1 cellular context compared by ENCODE assay signal in the genomic region with DNA sequence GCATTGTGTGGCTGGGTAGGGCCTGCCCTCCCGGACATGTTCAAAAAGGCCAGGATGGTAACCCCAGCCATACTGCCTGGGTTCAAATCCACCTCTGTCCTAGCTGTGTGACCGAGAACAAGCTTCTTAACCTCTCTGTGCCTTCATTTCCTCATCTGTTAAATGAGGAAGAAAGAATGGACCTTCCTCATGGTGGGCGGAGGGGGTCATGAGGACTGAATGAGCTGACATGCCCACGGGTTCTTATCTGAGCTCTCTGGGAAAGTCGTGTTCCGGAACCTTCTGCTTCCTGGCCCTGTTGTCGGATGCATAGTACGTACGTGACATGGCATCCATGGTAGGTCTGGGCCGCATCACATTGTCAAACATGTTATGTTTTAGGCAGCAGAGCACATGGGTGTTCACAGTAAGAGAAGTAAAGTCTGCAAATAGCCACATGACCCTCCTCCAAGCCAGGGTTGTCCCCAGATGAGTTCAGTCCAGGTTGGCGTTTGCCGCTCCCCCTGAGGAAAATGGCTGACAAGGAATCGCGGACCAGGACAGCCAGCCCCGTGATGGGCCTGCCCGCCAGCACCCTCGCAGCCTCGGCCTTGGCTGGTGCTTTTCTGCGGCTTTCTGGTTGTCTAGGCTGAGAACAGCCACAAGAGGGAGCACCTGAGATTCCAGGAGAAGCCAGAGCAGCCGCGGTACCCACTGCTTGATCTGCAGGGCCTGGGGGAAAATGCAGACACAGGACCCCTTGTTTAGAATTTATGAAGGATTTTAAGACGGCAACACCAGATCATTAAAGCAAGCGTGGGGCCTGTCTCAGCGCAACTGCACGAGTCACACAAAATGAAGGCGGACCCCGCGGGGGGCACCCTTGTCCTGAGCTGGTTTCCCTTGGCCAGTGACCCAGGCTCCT.
A peak's percentile ranks its signal among the peaks of the same experiment; 100 is the strongest.
TF ChIP-seq lines count a peak whose summit lies in the region.

No MANE protein-coding gene starts in this region.

TF ChIP-seq in HepG2, 621 proteins besides CTCF, POLR2A, EP300 and RAD21 (continued from another document and continues in another):
- TF ChIP-seq, protein P1, sequence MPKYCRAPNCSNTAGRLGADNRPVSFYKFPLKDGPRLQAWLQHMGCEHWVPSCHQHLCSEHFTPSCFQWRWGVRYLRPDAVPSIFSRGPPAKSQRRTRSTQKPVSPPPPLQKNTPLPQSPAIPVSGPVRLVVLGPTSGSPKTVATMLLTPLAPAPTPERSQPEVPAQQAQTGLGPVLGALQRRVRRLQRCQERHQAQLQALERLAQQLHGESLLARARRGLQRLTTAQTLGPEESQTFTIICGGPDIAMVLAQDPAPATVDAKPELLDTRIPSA (CRISPR knock-in tag; IDR thresholded peaks at IDR 0.05; ENCODE audit: borderline replicate concordance): no peak
- TF ChIP-seq ZFP90 (CRISPR knock-in tag; IDR thresholded peaks at IDR 0.05; ENCODE audit: borderline replicate concordance): no peak
- TF ChIP-seq ZNF432 (CRISPR knock-in tag; IDR thresholded peaks at IDR 0.05; ENCODE audit: borderline replicate concordance): no peak
- no peak for TF ChIP-seq EEA1 (CRISPR knock-in tag; IDR thresholded peaks at IDR 0.05; ENCODE audit: borderline replicate concordance)
- no peak for TF ChIP-seq AGO1 (IDR thresholded peaks at IDR 0.05; ENCODE audit: low read depth, low read length, poor library complexity, severe bottlenecking)
- TF ChIP-seq, protein P2, sequence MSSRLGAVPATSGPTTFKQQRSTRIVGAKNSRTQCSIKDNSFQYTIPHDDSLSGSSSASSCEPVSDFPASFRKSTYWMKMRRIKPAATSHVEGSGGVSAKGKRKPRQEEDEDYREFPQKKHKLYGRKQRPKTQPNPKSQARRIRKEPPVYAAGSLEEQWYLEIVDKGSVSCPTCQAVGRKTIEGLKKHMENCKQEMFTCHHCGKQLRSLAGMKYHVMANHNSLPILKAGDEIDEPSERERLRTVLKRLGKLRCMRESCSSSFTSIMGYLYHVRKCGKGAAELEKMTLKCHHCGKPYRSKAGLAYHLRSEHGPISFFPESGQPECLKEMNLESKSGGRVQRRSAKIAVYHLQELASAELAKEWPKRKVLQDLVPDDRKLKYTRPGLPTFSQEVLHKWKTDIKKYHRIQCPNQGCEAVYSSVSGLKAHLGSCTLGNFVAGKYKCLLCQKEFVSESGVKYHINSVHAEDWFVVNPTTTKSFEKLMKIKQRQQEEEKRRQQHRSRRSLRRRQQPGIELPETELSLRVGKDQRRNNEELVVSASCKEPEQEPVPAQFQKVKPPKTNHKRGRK (CRISPR knock-in tag; IDR thresholded peaks at IDR 0.05): no peak
- no peak for TF ChIP-seq ZNF652 (CRISPR knock-in tag; IDR thresholded peaks at IDR 0.05; ENCODE audit: borderline replicate concordance, low read depth)
- TF ChIP-seq ZNF781 (CRISPR knock-in tag; IDR thresholded peaks at IDR 0.05; ENCODE audit: borderline replicate concordance, not compliant biosample characterization): no peak
- TF ChIP-seq PHF8 (CRISPR knock-in tag; IDR thresholded peaks at IDR 0.05): 0 out of 2 replicates have a peak, but pooled peaks have one; percentile 26
- TF ChIP-seq ZNF124 (CRISPR knock-in tag; IDR thresholded peaks at IDR 0.05): no peak
- TF ChIP-seq ZSCAN21 (CRISPR knock-in tag; IDR thresholded peaks at IDR 0.05; ENCODE audit: borderline replicate concordance): no peak; the same call in 1 of the 2 replicates
- TF ChIP-seq, protein P3, sequence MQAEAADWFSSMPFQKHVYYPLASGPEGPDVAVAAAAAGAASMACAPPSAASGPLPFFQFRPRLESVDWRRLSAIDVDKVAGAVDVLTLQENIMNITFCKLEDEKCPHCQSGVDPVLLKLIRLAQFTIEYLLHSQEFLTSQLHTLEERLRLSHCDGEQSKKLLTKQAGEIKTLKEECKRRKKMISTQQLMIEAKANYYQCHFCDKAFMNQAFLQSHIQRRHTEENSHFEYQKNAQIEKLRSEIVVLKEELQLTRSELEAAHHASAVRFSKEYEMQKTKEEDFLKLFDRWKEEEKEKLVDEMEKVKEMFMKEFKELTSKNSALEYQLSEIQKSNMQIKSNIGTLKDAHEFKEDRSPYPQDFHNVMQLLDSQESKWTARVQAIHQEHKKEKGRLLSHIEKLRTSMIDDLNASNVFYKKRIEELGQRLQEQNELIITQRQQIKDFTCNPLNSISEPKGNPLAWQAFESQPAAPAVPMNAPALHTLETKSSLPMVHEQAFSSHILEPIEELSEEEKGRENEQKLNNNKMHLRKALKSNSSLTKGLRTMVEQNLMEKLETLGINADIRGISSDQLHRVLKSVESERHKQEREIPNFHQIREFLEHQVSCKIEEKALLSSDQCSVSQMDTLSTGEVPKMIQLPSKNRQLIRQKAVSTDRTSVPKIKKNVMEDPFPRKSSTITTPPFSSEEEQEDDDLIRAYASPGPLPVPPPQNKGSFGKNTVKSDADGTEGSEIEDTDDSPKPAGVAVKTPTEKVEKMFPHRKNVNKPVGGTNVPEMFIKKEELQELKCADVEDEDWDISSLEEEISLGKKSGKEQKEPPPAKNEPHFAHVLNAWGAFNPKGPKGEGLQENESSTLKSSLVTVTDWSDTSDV (CRISPR knock-in tag; IDR thresholded peaks at IDR 0.05): no peak
- TF ChIP-seq, protein P4, sequence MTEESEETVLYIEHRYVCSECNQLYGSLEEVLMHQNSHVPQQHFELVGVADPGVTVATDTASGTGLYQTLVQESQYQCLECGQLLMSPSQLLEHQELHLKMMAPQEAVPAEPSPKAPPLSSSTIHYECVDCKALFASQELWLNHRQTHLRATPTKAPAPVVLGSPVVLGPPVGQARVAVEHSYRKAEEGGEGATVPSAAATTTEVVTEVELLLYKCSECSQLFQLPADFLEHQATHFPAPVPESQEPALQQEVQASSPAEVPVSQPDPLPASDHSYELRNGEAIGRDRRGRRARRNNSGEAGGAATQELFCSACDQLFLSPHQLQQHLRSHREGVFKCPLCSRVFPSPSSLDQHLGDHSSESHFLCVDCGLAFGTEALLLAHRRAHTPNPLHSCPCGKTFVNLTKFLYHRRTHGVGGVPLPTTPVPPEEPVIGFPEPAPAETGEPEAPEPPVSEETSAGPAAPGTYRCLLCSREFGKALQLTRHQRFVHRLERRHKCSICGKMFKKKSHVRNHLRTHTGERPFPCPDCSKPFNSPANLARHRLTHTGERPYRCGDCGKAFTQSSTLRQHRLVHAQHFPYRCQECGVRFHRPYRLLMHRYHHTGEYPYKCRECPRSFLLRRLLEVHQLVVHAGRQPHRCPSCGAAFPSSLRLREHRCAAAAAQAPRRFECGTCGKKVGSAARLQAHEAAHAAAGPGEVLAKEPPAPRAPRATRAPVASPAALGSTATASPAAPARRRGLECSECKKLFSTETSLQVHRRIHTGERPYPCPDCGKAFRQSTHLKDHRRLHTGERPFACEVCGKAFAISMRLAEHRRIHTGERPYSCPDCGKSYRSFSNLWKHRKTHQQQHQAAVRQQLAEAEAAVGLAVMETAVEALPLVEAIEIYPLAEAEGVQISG (CRISPR knock-in tag; IDR thresholded peaks at IDR 0.05): peak; percentile 59
- TF ChIP-seq CCAR2 (optimal IDR thresholded peaks at IDR 0.05; ENCODE audit: low read depth, low read length): no peak
- TF ChIP-seq ZMYM4 (CRISPR knock-in tag; IDR thresholded peaks at IDR 0.05): 0 out of 2 replicates have a peak, but pooled peaks have one; percentile 24
- peak; percentile 70 for TF ChIP-seq HOXA3 (CRISPR knock-in tag; IDR thresholded peaks at IDR 0.05)
- TF ChIP-seq, protein P5, sequence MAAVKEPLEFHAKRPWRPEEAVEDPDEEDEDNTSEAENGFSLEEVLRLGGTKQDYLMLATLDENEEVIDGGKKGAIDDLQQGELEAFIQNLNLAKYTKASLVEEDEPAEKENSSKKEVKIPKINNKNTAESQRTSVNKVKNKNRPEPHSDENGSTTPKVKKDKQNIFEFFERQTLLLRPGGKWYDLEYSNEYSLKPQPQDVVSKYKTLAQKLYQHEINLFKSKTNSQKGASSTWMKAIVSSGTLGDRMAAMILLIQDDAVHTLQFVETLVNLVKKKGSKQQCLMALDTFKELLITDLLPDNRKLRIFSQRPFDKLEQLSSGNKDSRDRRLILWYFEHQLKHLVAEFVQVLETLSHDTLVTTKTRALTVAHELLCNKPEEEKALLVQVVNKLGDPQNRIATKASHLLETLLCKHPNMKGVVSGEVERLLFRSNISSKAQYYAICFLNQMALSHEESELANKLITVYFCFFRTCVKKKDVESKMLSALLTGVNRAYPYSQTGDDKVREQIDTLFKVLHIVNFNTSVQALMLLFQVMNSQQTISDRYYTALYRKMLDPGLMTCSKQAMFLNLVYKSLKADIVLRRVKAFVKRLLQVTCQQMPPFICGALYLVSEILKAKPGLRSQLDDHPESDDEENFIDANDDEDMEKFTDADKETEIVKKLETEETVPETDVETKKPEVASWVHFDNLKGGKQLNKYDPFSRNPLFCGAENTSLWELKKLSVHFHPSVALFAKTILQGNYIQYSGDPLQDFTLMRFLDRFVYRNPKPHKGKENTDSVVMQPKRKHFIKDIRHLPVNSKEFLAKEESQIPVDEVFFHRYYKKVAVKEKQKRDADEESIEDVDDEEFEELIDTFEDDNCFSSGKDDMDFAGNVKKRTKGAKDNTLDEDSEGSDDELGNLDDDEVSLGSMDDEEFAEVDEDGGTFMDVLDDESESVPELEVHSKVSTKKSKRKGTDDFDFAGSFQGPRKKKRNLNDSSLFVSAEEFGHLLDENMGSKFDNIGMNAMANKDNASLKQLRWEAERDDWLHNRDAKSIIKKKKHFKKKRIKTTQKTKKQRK (IDR thresholded peaks at IDR 0.05; ENCODE audit: low read length): no peak
- TF ChIP-seq, protein P6, sequence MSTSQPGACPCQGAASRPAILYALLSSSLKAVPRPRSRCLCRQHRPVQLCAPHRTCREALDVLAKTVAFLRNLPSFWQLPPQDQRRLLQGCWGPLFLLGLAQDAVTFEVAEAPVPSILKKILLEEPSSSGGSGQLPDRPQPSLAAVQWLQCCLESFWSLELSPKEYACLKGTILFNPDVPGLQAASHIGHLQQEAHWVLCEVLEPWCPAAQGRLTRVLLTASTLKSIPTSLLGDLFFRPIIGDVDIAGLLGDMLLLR (CRISPR knock-in tag; IDR thresholded peaks at IDR 0.05): no peak
- no peak; the same call in 1 of the 2 replicates for TF ChIP-seq ZNF788 (CRISPR knock-in tag; IDR thresholded peaks at IDR 0.05; ENCODE audit: borderline replicate concordance)
- TF ChIP-seq ZNF180 (CRISPR knock-in tag; IDR thresholded peaks at IDR 0.05; ENCODE audit: borderline replicate concordance, low read depth): no peak
- no peak for TF ChIP-seq CENPT (CRISPR knock-in tag; IDR thresholded peaks at IDR 0.05; ENCODE audit: low read depth)
- TF ChIP-seq ZSCAN31 (CRISPR knock-in tag; IDR thresholded peaks at IDR 0.05; ENCODE audit: low read depth): no peak
- TF ChIP-seq TCF7 (IDR thresholded peaks at IDR 0.05; ENCODE audit: low read depth): no peak
- TF ChIP-seq ZNF775 (CRISPR knock-in tag; IDR thresholded peaks at IDR 0.05; ENCODE audit: borderline replicate concordance): no peak
- no peak for TF ChIP-seq MAFG (CRISPR knock-in tag; IDR thresholded peaks at IDR 0.05)
- no peak for TF ChIP-seq ZNF557 (CRISPR knock-in tag; IDR thresholded peaks at IDR 0.05)
- TF ChIP-seq GTF2F1 (IDR thresholded peaks at IDR 0.05; ENCODE audit: low read length): no peak
- 0 out of 2 replicates have a peak, but pooled peaks have one; percentile 11 for TF ChIP-seq RARA (CRISPR knock-in tag; IDR thresholded peaks at IDR 0.05)
- TF ChIP-seq, protein P7, sequence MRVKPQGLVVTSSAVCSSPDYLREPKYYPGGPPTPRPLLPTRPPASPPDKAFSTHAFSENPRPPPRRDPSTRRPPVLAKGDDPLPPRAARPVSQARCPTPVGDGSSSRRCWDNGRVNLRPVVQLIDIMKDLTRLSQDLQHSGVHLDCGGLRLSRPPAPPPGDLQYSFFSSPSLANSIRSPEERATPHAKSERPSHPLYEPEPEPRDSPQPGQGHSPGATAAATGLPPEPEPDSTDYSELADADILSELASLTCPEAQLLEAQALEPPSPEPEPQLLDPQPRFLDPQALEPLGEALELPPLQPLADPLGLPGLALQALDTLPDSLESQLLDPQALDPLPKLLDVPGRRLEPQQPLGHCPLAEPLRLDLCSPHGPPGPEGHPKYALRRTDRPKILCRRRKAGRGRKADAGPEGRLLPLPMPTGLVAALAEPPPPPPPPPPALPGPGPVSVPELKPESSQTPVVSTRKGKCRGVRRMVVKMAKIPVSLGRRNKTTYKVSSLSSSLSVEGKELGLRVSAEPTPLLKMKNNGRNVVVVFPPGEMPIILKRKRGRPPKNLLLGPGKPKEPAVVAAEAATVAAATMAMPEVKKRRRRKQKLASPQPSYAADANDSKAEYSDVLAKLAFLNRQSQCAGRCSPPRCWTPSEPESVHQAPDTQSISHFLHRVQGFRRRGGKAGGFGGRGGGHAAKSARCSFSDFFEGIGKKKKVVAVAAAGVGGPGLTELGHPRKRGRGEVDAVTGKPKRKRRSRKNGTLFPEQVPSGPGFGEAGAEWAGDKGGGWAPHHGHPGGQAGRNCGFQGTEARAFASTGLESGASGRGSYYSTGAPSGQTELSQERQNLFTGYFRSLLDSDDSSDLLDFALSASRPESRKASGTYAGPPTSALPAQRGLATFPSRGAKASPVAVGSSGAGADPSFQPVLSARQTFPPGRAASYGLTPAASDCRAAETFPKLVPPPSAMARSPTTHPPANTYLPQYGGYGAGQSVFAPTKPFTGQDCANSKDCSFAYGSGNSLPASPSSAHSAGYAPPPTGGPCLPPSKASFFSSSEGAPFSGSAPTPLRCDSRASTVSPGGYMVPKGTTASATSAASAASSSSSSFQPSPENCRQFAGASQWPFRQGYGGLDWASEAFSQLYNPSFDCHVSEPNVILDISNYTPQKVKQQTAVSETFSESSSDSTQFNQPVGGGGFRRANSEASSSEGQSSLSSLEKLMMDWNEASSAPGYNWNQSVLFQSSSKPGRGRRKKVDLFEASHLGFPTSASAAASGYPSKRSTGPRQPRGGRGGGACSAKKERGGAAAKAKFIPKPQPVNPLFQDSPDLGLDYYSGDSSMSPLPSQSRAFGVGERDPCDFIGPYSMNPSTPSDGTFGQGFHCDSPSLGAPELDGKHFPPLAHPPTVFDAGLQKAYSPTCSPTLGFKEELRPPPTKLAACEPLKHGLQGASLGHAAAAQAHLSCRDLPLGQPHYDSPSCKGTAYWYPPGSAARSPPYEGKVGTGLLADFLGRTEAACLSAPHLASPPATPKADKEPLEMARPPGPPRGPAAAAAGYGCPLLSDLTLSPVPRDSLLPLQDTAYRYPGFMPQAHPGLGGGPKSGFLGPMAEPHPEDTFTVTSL (CRISPR knock-in tag; IDR thresholded peaks at IDR 0.05; ENCODE audit: borderline replicate concordance): no peak
- no peak for TF ChIP-seq HOXA9 (CRISPR knock-in tag; IDR thresholded peaks at IDR 0.05; ENCODE audit: borderline replicate concordance)
- no peak for TF ChIP-seq MAZ (IDR thresholded peaks at IDR 0.05; ENCODE audit: borderline replicate concordance, low read depth, low read length)
- no peak for TF ChIP-seq MAZ (CRISPR knock-in tag; IDR thresholded peaks at IDR 0.05; ENCODE audit: low read depth)
- no peak for TF ChIP-seq ZNF562 (CRISPR knock-in tag; IDR thresholded peaks at IDR 0.05; ENCODE audit: borderline replicate concordance)
- no peak for TF ChIP-seq MBD4 (IDR thresholded peaks at IDR 0.05; ENCODE audit: borderline replicate concordance, low read length)
